In genomic region chr11:48125866-48126265, GRCh38 we compare ENCODE assay signal across 18 cellular contexts.
DNase-seq lines count a peak whose midpoint lies in the region; ATAC-seq and TF ChIP-seq lines count a peak whose summit lies in the region.
"Had no signal": no experiment of that assay in that cellular context is flagged by ENCODE, and none has a peak within 500 bp of the region (broad histone marks: within the 10 kb centered on the region; RNA-seq: fewer than 3 reads in every experiment).

No MANE protein-coding gene starts in this region.

- no peaks in the 10 kb centered on the region for H3K9me3 ChIP-seq in H9 (ENCODE audit: control insufficient read depth, low read depth, low read length)
- no peaks in the 10 kb centered on the region for H3K9me3 ChIP-seq in thyroid gland
- no peaks in the 10 kb centered on the region for H3K9me3 ChIP-seq in vagina

- H3K4me3 Mint-ChIP-seq in activated CD8-positive, alpha-beta memory T cell treated with anti-CD3 and anti-CD28 coated beads, Interleukin-2, amount 10 ng/mL, durations not matched to agents 7 days and 5 days = no peak overlapping the region
- no peak overlapping the region for H3K4me3 Mint-ChIP-seq in H9
- H3K4me3 Mint-ChIP-seq: CD8-positive, alpha-beta memory T cell; HFFc6 had no signal

- H3K4me1 Mint-ChIP-seq in activated CD8-positive, alpha-beta memory T cell treated with anti-CD3 and anti-CD28 coated beads, Interleukin-2, amount 10 ng/mL, durations not matched to agents 7 days and 5 days = peaks cover 24% of the 10 kb centered on the region
- peaks cover 7 to 9% of the 10 kb centered on the region in 2 experiments for H3K4me1 Mint-ChIP-seq in H9

- H3K27me3 ChIP-seq in H9 (ENCODE audit: insufficient read depth, low read length) (no peaks in the 10 kb centered on the region), thyroid gland (no peaks in the 10 kb centered on the region), vagina (no peaks in the 10 kb centered on the region)
- H3K27me3 ChIP-seq: BLaER1 treated with 17β-estradiol and CSF1 and Interleukin-3, amounts not matched to agents 10 nM and 100 nM had no signal

- no peak overlapping the region for H4K5ac ChIP-seq in H9 (ENCODE audit: insufficient read length, low read depth, low read length)

- CTCF ChIA-PET in activated CD8-positive, alpha-beta memory T cell treated with anti-CD3 and anti-CD28 coated beads, Interleukin-2, amount 10 ng/mL, durations not matched to agents 7 days and 5 days (lab: Charles Lee) = no interaction called here

- no peak overlapping the region for H3K4me3 ChIP-seq in thyroid gland (replicated peaks in 1 of 3)
- no peak overlapping the region for H3K4me3 ChIP-seq in vagina
- H3K4me3 ChIP-seq: BLaER1 treated with 17β-estradiol and CSF1 and Interleukin-3, amounts not matched to agents 10 nM and 100 nM had no signal

- H3K23ac ChIP-seq in H9 (ENCODE audit: insufficient read length, low read depth, low read length) = no peak overlapping the region

- no peak overlapping the region for H3K4ac ChIP-seq in H9 (ENCODE audit: low read depth, low read length)

- H3K36me3 Mint-ChIP-seq in activated CD8-positive, alpha-beta memory T cell treated with anti-CD3 and anti-CD28 coated beads, Interleukin-2, amount 10 ng/mL, durations not matched to agents 7 days and 5 days = peaks cover 63% of the 10 kb centered on the region
- peaks cover 10 to 18% (median 14%) of the 10 kb centered on the region in 3 experiments for H3K36me3 Mint-ChIP-seq in H9 (ENCODE audit: insufficient read depth in 1 of 3, low read depth in 3 of 3)

- H2AFZ ChIP-seq in H9 (ENCODE audit: low read length) = no peak overlapping the region

- no peak overlapping the region for H3K27ac ChIP-seq in H9 (ENCODE audit: insufficient read length, low read depth, low read length)
- peak overlapping the region in 2 of 3 donors; percentile 9 to 62 for H3K27ac ChIP-seq in thyroid gland
- H3K27ac ChIP-seq in vagina = no peak overlapping the region
- H3K27ac ChIP-seq: KMS-11 had no signal

- H3K56ac ChIP-seq in H9 (ENCODE audit: insufficient read length, low read depth, low read length) = no peak overlapping the region

- no peak overlapping the region for H4K91ac ChIP-seq in H9 (ENCODE audit: insufficient read length, low read depth, low read length)

- H3K14ac ChIP-seq in H9 (ENCODE audit: insufficient read depth, low read length) = no peak overlapping the region

- H3K36me3 ChIP-seq in thyroid gland (peaks cover 8 to 9% of the 10 kb centered on the region in 2 donors), vagina (peaks cover 0 to 15% of the 10 kb centered on the region in 2 donors)

- H2BK20ac ChIP-seq in H9 (ENCODE audit: low read depth, low read length, poor library complexity, severe bottlenecking) = no peak overlapping the region

- no peaks in the 10 kb centered on the region for H3K23me2 ChIP-seq in H9 (ENCODE audit: insufficient read length, low read depth, low read length, poor library complexity, severe bottlenecking)

- H3K9ac ChIP-seq in H9 (ENCODE audit: extremely low read depth, insufficient read length, low read length) = no peak overlapping the region
- H3K9ac ChIP-seq: BLaER1 treated with 17β-estradiol and CSF1 and Interleukin-3, amounts not matched to agents 10 nM and 100 nM; KMS-11 had no signal

- TF ChIP-seq CTCF in H9 (conservative IDR thresholded peaks at IDR 0.05) (no peak), thyroid gland (IDR thresholded peaks at IDR 0.05) (no peak), vagina (IDR thresholded peaks at IDR 0.05) (no peak)

- H3K27me3 Mint-ChIP-seq in activated CD8-positive, alpha-beta memory T cell treated with anti-CD3 and anti-CD28 coated beads, Interleukin-2, amount 10 ng/mL, durations not matched to agents 7 days and 5 days = no peaks in the 10 kb centered on the region
- H3K27me3 Mint-ChIP-seq in H9 (ENCODE audit: low read depth) = no peaks in the 10 kb centered on the region
- H3K27me3 Mint-ChIP-seq: CD8-positive, alpha-beta memory T cell had no signal

- no peaks in the 10 kb centered on the region for H4K20me1 ChIP-seq in H9 (ENCODE audit: control insufficient read depth, insufficient read depth, insufficient read length)

- no peak overlapping the region for H3K18ac ChIP-seq in H9 (ENCODE audit: insufficient read length, low read depth, low read length)

- H2BK15ac ChIP-seq in H9 (ENCODE audit: low read depth, low read length) = no peak overlapping the region

- no peak overlapping the region for H2AK5ac ChIP-seq in H9 (ENCODE audit: insufficient read length, low read length)

- no peak overlapping the region for H2BK5ac ChIP-seq in H9 (ENCODE audit: insufficient read length, low read length)

- H3K4me1 ChIP-seq in H9 (ENCODE audit: insufficient read depth, low read length) (no peaks in the 10 kb centered on the region), thyroid gland (peaks cover 12 to 23% of the 10 kb centered on the region in 2 donors), vagina (no peaks in the 10 kb centered on the region)

- no peaks in the 10 kb centered on the region for H3K79me1 ChIP-seq in H9 (ENCODE audit: insufficient read depth, low read depth, low read length, poor library complexity, severe bottlenecking)

- DNase-seq in activated CD8-positive, alpha-beta memory T cell treated with anti-CD3 and anti-CD28 coated beads, Interleukin-2, amount 10 ng/mL, durations not matched to agents 7 days and 5 days = no peak
- DNase-seq in activated CD8-positive, alpha-beta memory T cell treated with anti-CD3 and anti-CD28 coated beads, Interleukin-2, amount 50 U/mL, for 4 hours = no peak
- DNase-seq in H9 (no peak), iPS-NIHi11 (ENCODE audit: low spot score) (peak; percentile 29), thyroid gland (no peak), vagina (ENCODE audit: extremely low spot score in 2 of 2) (no peak)
- DNase-seq: CD8-positive, alpha-beta memory T cell; HFFc6; NCI-H1417; NCI-H187; NCI-H2107; NCI-H510A; NCI-H748 treated with DMSO at 0.1 percent for 48 hours; OCI-M1; SHP77 treated with DMSO at 0.1 percent for 48 hours had no signal

- no peak overlapping the region for H4K8ac ChIP-seq in H9 (replicated peaks; ENCODE audit: insufficient read length, low read depth, low read length)

- no peaks in the 10 kb centered on the region for H3K79me2 ChIP-seq in H9 (ENCODE audit: insufficient read depth, low read length)

- no peaks in the 10 kb centered on the region for H3K9me3 Mint-ChIP-seq in activated CD8-positive, alpha-beta memory T cell treated with anti-CD3 and anti-CD28 coated beads, Interleukin-2, amount 10 ng/mL, durations not matched to agents 7 days and 5 days (ENCODE audit: low read depth)
- no peaks in the 10 kb centered on the region for H3K9me3 Mint-ChIP-seq in H9
- H3K9me3 Mint-ChIP-seq: CD8-positive, alpha-beta memory T cell; HFFc6 had no signal

- H2BK120ac ChIP-seq in H9 (ENCODE audit: low read depth, low read length, poor library complexity, severe bottlenecking) = no peak overlapping the region

- H3K4me2 ChIP-seq in H9 (ENCODE audit: insufficient read depth, insufficient read length, low read length) = no peak overlapping the region
- H3K4me2 ChIP-seq: KMS-11 had no signal

- no peak overlapping the region for H3T11ph ChIP-seq in H9 (ENCODE audit: low read length)

- intact Hi-C loops in thyroid gland (cut with DNase I) (no loop called here), vagina (cut with DNase I) (no loop called here)

- no peak overlapping the region for H2BK12ac ChIP-seq in H9 (ENCODE audit: insufficient read length, low read depth, low read length)

- no CpG with 5 or more reads among the region's 6 CpGs for WGBS in H9 (ENCODE audit: extremely low coverage, insufficient read length, low lambda C conversion rate)
- 88 to 94% methylated on average over 6 of the region's 6 CpGs for WGBS in thyroid gland, 2 donors

- TF ChIP-seq POLR2A in thyroid gland (IDR thresholded peaks at IDR 0.05) = no peak
- no peak for TF ChIP-seq POLR2A in vagina (IDR thresholded peaks at IDR 0.05)

- no peak for ATAC-seq in activated CD8-positive, alpha-beta memory T cell treated with anti-CD3 and anti-CD28 coated beads, Interleukin-2, amount 10 ng/mL, durations not matched to agents 7 days and 5 days
- no peak for ATAC-seq in HG02623 (IDR thresholded peaks at IDR 0.05; ENCODE audit: unreplicated experiment)

- peak overlapping the region; percentile 44 for H3K27ac Mint-ChIP-seq in activated CD8-positive, alpha-beta memory T cell treated with anti-CD3 and anti-CD28 coated beads, Interleukin-2, amount 10 ng/mL, durations not matched to agents 7 days and 5 days
- H3K27ac Mint-ChIP-seq in H9 = peak overlapping the region; percentile 1 to 94 (median 83); a peak in 5 of 7 replicates
- H3K27ac Mint-ChIP-seq: HFFc6 had no signal

Comparison
In these comparisons a context has a peak if more than half of its experiments do, and no peak if none do; other contexts are left out.
1. H3K27ac ChIP-seq: peak in thyroid gland (2 of 3); none in H9 (single experiment) and vagina (single experiment).